Comparison of ENCODE assay signal across 1 cellular context in the genomic region with DNA sequence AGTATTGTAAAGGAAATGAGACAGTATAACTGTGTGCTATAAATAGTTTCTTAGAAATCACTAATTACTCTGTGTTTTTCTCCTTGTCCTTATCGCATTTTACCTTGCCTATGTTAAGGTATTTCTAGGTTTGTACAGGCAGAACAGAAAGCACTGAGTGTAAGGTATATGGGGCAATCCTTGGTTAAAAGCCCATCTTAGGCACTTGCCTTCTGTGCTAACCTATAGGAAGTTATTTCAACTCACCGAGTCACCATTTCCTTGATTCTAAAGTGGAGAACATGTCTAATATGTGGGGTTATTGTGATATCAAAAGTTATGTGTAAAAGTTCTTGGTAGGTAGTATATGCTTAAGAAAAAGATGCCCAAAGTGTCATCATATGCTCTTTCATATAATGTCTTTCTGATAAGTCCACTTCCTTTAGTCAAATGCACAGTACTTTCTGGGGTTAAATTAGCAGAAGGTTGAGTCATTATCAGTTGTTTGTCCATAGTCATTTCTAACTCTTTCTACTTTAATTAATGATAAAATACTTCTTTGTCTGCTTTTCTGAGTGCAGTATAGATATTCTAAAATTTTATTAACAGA.
TF ChIP-seq lines count a peak whose summit lies in the region.

No MANE protein-coding gene starts in this region.

TF ChIP-seq in endothelial cell of umbilical vein, 7 proteins besides CTCF, POLR2A, EP300 and RAD21:
- TF ChIP-seq FOS (IDR thresholded peaks at IDR 0.05; ENCODE audit: borderline replicate concordance, insufficient read depth, low read length) (peak; percentile 6), GATA2 (IDR thresholded peaks at IDR 0.05; ENCODE audit: insufficient read depth, insufficient read length, low read depth, low read length) (no peak), MYC (IDR thresholded peaks at IDR 0.05; ENCODE audit: low read depth, low read length) (no peak), EZH2 (IDR thresholded peaks at IDR 0.05; ENCODE audit: borderline replicate concordance, low read depth, low read length, severe bottlenecking) (no peak), JUN (IDR thresholded peaks at IDR 0.05; ENCODE audit: borderline replicate concordance, insufficient read depth, insufficient read length, low read depth) (no peak), POLR2AphosphoS5 (IDR thresholded peaks at IDR 0.05; ENCODE audit: insufficient read depth, low read depth, low read length) (no peak)
- TF ChIP-seq, protein P1, sequence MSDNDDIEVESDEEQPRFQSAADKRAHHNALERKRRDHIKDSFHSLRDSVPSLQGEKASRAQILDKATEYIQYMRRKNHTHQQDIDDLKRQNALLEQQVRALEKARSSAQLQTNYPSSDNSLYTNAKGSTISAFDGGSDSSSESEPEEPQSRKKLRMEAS (IDR thresholded peaks at IDR 0.05; ENCODE audit: insufficient read depth, insufficient read length), result no peak
